14 cellular contexts compared by ENCODE assay signal in genomic region chr10:7318836-7319235, GRCh38.
DNase-seq lines count a peak whose midpoint lies in the region; ATAC-seq, FAIRE-seq and TF ChIP-seq lines count a peak whose summit lies in the region.
"Had no signal": no experiment of that assay in that cellular context is flagged by ENCODE, and none has a peak within 500 bp of the region (broad histone marks: within the 10 kb centered on the region; RNA-seq: fewer than 3 reads in every experiment).

No MANE protein-coding gene starts in this region.

- H3K4me3 ChIP-seq in fibroblast of lung (replicated peaks in 1 of 4; ENCODE audit: control extremely low read depth in 1 of 4, insufficient read depth in 1 of 4, low read depth in 3 of 4, low read length in 4 of 4): no peak overlapping the region
- H3K4me3 ChIP-seq in pancreas: no peak overlapping the region
- H3K4me3 ChIP-seq: lower lobe of right lung had no signal

- H3K4me1 Mint-ChIP-seq in activated naive CD8-positive, alpha-beta T cell (ENCODE audit: low read depth): peaks cover 70% of the 10 kb centered on the region
- peaks cover 56% of the 10 kb centered on the region for H3K4me1 Mint-ChIP-seq in activated naive CD8-positive, alpha-beta T cell treated with anti-CD3 and anti-CD28 coated beads for 36 hours
- H3K4me1 Mint-ChIP-seq in stimulated activated naive B cell treated with anti-CD40 and anti-IgM and Interleukin-4, amounts not matched to agents 10 μg/mL and 1 μg/mL and 100 μg/mL, for 72 hours: peaks cover 44 to 56% of the 10 kb centered on the region in 2 donors

- peaks cover 11% of the 10 kb centered on the region for H3K36me3 Mint-ChIP-seq in activated naive CD8-positive, alpha-beta T cell
- H3K36me3 Mint-ChIP-seq in activated naive CD8-positive, alpha-beta T cell treated with anti-CD3 and anti-CD28 coated beads for 36 hours: peaks cover 64% of the 10 kb centered on the region
- peaks cover 37 to 53% of the 10 kb centered on the region in 2 donors for H3K36me3 Mint-ChIP-seq in stimulated activated naive B cell treated with anti-CD40 and anti-IgM and Interleukin-4, amounts not matched to agents 10 μg/mL and 1 μg/mL and 100 μg/mL, for 72 hours

- intact Hi-C loops in pancreas (cut with DNase I): no loop called here

- no peaks in the 10 kb centered on the region for H3K9me3 Mint-ChIP-seq in activated naive CD8-positive, alpha-beta T cell (ENCODE audit: low read depth)
- H3K9me3 Mint-ChIP-seq in activated naive CD8-positive, alpha-beta T cell treated with anti-CD3 and anti-CD28 coated beads for 36 hours: peaks cover 9% of the 10 kb centered on the region
- peaks cover 4 to 8% of the 10 kb centered on the region in 2 donors for H3K9me3 Mint-ChIP-seq in stimulated activated naive B cell treated with anti-CD40 and anti-IgM and Interleukin-4, amounts not matched to agents 10 μg/mL and 1 μg/mL and 100 μg/mL, for 72 hours

- H3K27ac Mint-ChIP-seq in activated naive CD8-positive, alpha-beta T cell: no peak overlapping the region
- no peak overlapping the region for H3K27ac Mint-ChIP-seq in activated naive CD8-positive, alpha-beta T cell treated with anti-CD3 and anti-CD28 coated beads for 36 hours
- peak overlapping the region; percentile 60 for H3K27ac Mint-ChIP-seq in stimulated activated naive B cell treated with anti-CD40 and anti-IgM and Interleukin-4, amounts not matched to agents 10 μg/mL and 1 μg/mL and 100 μg/mL, for 72 hours

- H3K79me2 ChIP-seq in fibroblast of lung (ENCODE audit: control insufficient read depth, insufficient read depth, low read length): no peaks in the 10 kb centered on the region

- WGBS in pancreas, 2 donors: 58 to 59% methylated on average over 9 of the region's 9 CpGs

- no peak for FAIRE-seq in pancreas (lab: Jason Lieb, UNC)
- FAIRE-seq: bronchial epithelial cell had no signal

- H3K27ac ChIP-seq in fibroblast of lung (ENCODE audit: insufficient read depth, low read length) (no peak overlapping the region), pancreas (no peak overlapping the region)
- H3K27ac ChIP-seq: HL-60, lower lobe of right lung, parathyroid adenoma had no signal

- H3K9ac ChIP-seq in fibroblast of lung (ENCODE audit: insufficient read depth, low read length): no peak overlapping the region
- H3K9ac ChIP-seq: parathyroid adenoma had no signal

- peak overlapping the region; percentile 17 for H3K4me2 ChIP-seq in fibroblast of lung (ENCODE audit: extremely low read depth, insufficient read depth, low read length)

- ATAC-seq in HG03432 (IDR thresholded peaks at IDR 0.05; ENCODE audit: unreplicated experiment) (peak; percentile 41), pancreas (no peak)
- peak; percentile 60 to 62 for ATAC-seq in stimulated activated naive B cell treated with anti-CD40 and anti-IgM and Interleukin-4, amounts not matched to agents 10 μg/mL and 1 μg/mL and 100 μg/mL, for 72 hours (replicated peaks)

- H3K27me3 ChIP-seq in fibroblast of lung (ENCODE audit: control insufficient read depth, insufficient read depth, low read length) (no peaks in the 10 kb centered on the region), pancreas (no peaks in the 10 kb centered on the region)

- DNase-seq in activated naive CD8-positive, alpha-beta T cell treated with anti-CD3 and anti-CD28 coated beads for 36 hours: no peak
- no peak for DNase-seq in fibroblast of lung (ENCODE audit: low read depth in 2 of 2)
- no peak for DNase-seq in stimulated activated naive B cell treated with anti-CD40 and anti-IgM and Interleukin-4, amounts not matched to agents 10 μg/mL and 1 μg/mL and 100 μg/mL, for 72 hours
- no peak for DNase-seq in DMS 273 treated with DMSO at 0.1 percent for 48 hours (lab: John Stamatoyannopoulos, UW)
- no peak for DNase-seq in NCI-H2227 treated with DMSO at 0.1 percent for 48 hours (lab: John Stamatoyannopoulos, UW)
- DNase-seq in pancreas: no peak
- DNase-seq: activated T-cell treated with anti-CD3 and anti-CD28 coated beads, Interleukin-2, amount 50 U/mL, for 24 hours; lower lobe of right lung; NCI-H345 had no signal

- H3K4me1 ChIP-seq in fibroblast of lung (ENCODE audit: control insufficient read depth, extremely low read depth, insufficient read depth, low read length) (no peaks in the 10 kb centered on the region), pancreas (no peaks in the 10 kb centered on the region)
- H3K4me1 ChIP-seq: parathyroid adenoma had no signal

- H3K27me3 Mint-ChIP-seq in activated naive CD8-positive, alpha-beta T cell: no peaks in the 10 kb centered on the region
- H3K27me3 Mint-ChIP-seq in activated naive CD8-positive, alpha-beta T cell treated with anti-CD3 and anti-CD28 coated beads for 36 hours: no peaks in the 10 kb centered on the region
- H3K27me3 Mint-ChIP-seq in stimulated activated naive B cell treated with anti-CD40 and anti-IgM and Interleukin-4, amounts not matched to agents 10 μg/mL and 1 μg/mL and 100 μg/mL, for 72 hours: no peaks in the 10 kb centered on the region
- H3K27me3 Mint-ChIP-seq: activated T-cell treated with anti-CD3 and anti-CD28 coated beads, Interleukin-2, amount 50 U/mL, for 24 hours had no signal

- H3K9me3 ChIP-seq in fibroblast of lung (ENCODE audit: control insufficient read depth, insufficient read depth, low read depth, low read length) (no peaks in the 10 kb centered on the region), pancreas (no peaks in the 10 kb centered on the region)
- H3K9me3 ChIP-seq: lower lobe of right lung had no signal

- peak overlapping the region; percentile 17 for H3K4me3 Mint-ChIP-seq in activated naive CD8-positive, alpha-beta T cell
- H3K4me3 Mint-ChIP-seq in activated naive CD8-positive, alpha-beta T cell treated with anti-CD3 and anti-CD28 coated beads for 36 hours: no peak overlapping the region
- peak overlapping the region; percentile 1 to 15 for H3K4me3 Mint-ChIP-seq in stimulated activated naive B cell treated with anti-CD40 and anti-IgM and Interleukin-4, amounts not matched to agents 10 μg/mL and 1 μg/mL and 100 μg/mL, for 72 hours
- H3K4me3 Mint-ChIP-seq: activated T-cell treated with anti-CD3 and anti-CD28 coated beads, Interleukin-2, amount 50 U/mL, for 24 hours had no signal

- no peak overlapping the region for H2AFZ ChIP-seq in fibroblast of lung (ENCODE audit: low read length)
- H2AFZ ChIP-seq: parathyroid adenoma had no signal

- no peaks in the 10 kb centered on the region for H3K36me3 ChIP-seq in fibroblast of lung (ENCODE audit: control insufficient read depth, insufficient read depth, low read length)
- no peaks in the 10 kb centered on the region for H3K36me3 ChIP-seq in pancreas
- H3K36me3 ChIP-seq: lower lobe of right lung had no signal

- TF ChIP-seq CTCF in fibroblast of lung (conservative IDR thresholded peaks at IDR 0.05 in 1 of 2, IDR thresholded peaks at IDR 0.05 in 1 of 2; ENCODE audit: low read depth in 1 of 2, low read length in 2 of 2): no peak
- TF ChIP-seq CTCF in pancreas (IDR thresholded peaks at IDR 0.05): no peak

- H4K20me1 ChIP-seq in fibroblast of lung (ENCODE audit: control insufficient read depth, extremely low read depth, insufficient read depth, low read length): no peaks in the 10 kb centered on the region

Comparison
In these comparisons a context has a peak if more than half of its experiments do, and no peak if none do; other contexts are left out.
1. ATAC-seq: peak in HG03432 (single experiment) and stimulated activated naive B cell treated with anti-CD40 and anti-IgM and Interleukin-4, amounts not matched to agents 10 μg/mL and 1 μg/mL and 100 μg/mL, for 72 hours (2 of 2); none in pancreas (0 of 4).